In genomic region chr2:54724150-54724559, GRCh38 we compare ENCODE assay signal across 8 cellular contexts. TPM values are rescaled to one million over a fixed set of nuclear protein-coding genes. Genes with fewer than 3 reads are reported as not detected.
DNase-seq lines count a peak whose midpoint lies in the region; ATAC-seq and TF ChIP-seq lines count a peak whose summit lies in the region.

No MANE protein-coding gene starts in this region.

- peak overlapping the region; percentile 48 for H3K9ac ChIP-seq in HUES6 (ENCODE audit: low read length)

- H3K27ac ChIP-seq in HUES6 (ENCODE audit: low read depth, low read length), result no peak overlapping the region

- no peak for ATAC-seq in naive B cell (ENCODE audit: low read depth in 2 of 2)
- no peak for ATAC-seq in HG03175 (IDR thresholded peaks at IDR 0.05; ENCODE audit: unreplicated experiment)

- no peaks in the 10 kb centered on the region for H3K4me1 ChIP-seq in HUES6 (ENCODE audit: control insufficient read depth, insufficient read depth, low read length)

- peaks cover 52% of the 10 kb centered on the region for H3K27me3 ChIP-seq in HUES6 (ENCODE audit: control insufficient read depth, insufficient read depth, low read length)

- H3K9me3 ChIP-seq in HUES6 (ENCODE audit: control insufficient read depth, insufficient read depth, low read depth, low read length), result no peaks in the 10 kb centered on the region

- H3K36me3 ChIP-seq in HUES6 (ENCODE audit: control insufficient read depth, insufficient read depth, low read length), result no peaks in the 10 kb centered on the region

- H3K4me3 Mint-ChIP-seq in naive B cell, result peak overlapping the region; percentile 94 to 99 (median 96)

- H3K4me1 Mint-ChIP-seq in naive B cell, result peaks cover 12% of the 10 kb centered on the region in 3 donors

- H3K36me3 Mint-ChIP-seq in naive B cell, result no peaks in the 10 kb centered on the region

- H3K27me3 Mint-ChIP-seq in naive B cell, result peaks cover 35 to 39% (median 35%) of the 10 kb centered on the region in 3 donors

- H3K9me3 Mint-ChIP-seq in naive B cell, result peaks cover 0 to under 1% (median 0%) of the 10 kb centered on the region in 7 donors

- peak overlapping the region in 5 of 6 donors; percentile 18 to 88 (median 44) for H3K27ac Mint-ChIP-seq in naive B cell

- TF ChIP-seq CTCF in AG10803 (conservative IDR thresholded peaks at IDR 0.05; ENCODE audit: low read length) (no peak), cardiac fibroblast (IDR thresholded peaks at IDR 0.05; ENCODE audit: low read depth, low read length) (no peak)

- DNase-seq in AG10803 (ENCODE audit: low read depth) (peak; percentile 1), cardiac fibroblast (ENCODE audit: low read depth in 2 of 2) (peak; percentile 8 to 36), naive B cell (no peak), kidney glomerular epithelial cell (lab: John Stamatoyannopoulos, UW) (no peak), NCI-H1048 (lab: John Stamatoyannopoulos, UW) (no peak)
- DNase-seq in NK-92 treated with Interleukin-12 subunit alpha and Interleukin-12 subunit beta, amount 100 ng/mL, for 24 hours (lab: John Stamatoyannopoulos, UW), result no peak

- H3K4me3 ChIP-seq in AG10803 (ENCODE audit: low read length) (peak overlapping the region; percentile 65), HUES6 (ENCODE audit: low read depth, low read length) (peak overlapping the region; percentile 93), cardiac fibroblast (replicated peaks in 1 of 2; ENCODE audit: low read depth in 2 of 2, low read length in 2 of 2) (peak overlapping the region; percentile 60 to 77)

RNA-seq across cellular contexts. Expression of gene EML6, which starts 0.7 kb away (rescaled TPM):
- under 1 TPM in 5 of 6 donors, not detected in 1; 0.04 to 0.56 (median 0.18) TPM for polyA plus RNA-seq in naive B cell (ENCODE audit: low read depth in 6 of 6)

Comparison
In these comparisons a context has a peak if more than half of its experiments do, and no peak if none do; other contexts are left out.
1. DNase-seq: peak in AG10803 (single experiment) and cardiac fibroblast (2 of 2); none in naive B cell (single experiment), NK-92 treated with Interleukin-12 subunit alpha and Interleukin-12 subunit beta, amount 100 ng/mL, for 24 hours (single experiment), kidney glomerular epithelial cell (single experiment) and NCI-H1048 (single experiment).
2. Peak in every context shown above with its lines, with median percentiles within 50 percentile points of each other: H3K4me3 ChIP-seq.